Comparison of ENCODE assay signal across 20 cellular contexts in genomic region chr5:158288258-158288657, GRCh38.
DNase-seq lines count a peak whose midpoint lies in the region; ATAC-seq and TF ChIP-seq lines count a peak whose summit lies in the region.
"Had no signal": no experiment of that assay in that cellular context is flagged by ENCODE, and none has a peak within 500 bp of the region (broad histone marks: within the 10 kb centered on the region; RNA-seq: fewer than 3 reads in every experiment).

No MANE protein-coding gene starts in this region.

- H4K20me1 ChIP-seq in GM23248 (ENCODE audit: insufficient read depth) (no peaks in the 10 kb centered on the region), smooth muscle cell (ENCODE audit: low read depth) (no peaks in the 10 kb centered on the region)

- no peak overlapping the region for H3K9ac ChIP-seq in GM23248
- H3K9ac ChIP-seq in smooth muscle cell (ENCODE audit: low read depth), result no peak overlapping the region
- H3K9ac ChIP-seq: KMS-11 had no signal

- H3K79me2 ChIP-seq in GM23248 (ENCODE audit: insufficient read depth) (no peaks in the 10 kb centered on the region), smooth muscle cell (ENCODE audit: low read depth) (no peaks in the 10 kb centered on the region)

- intact Hi-C loops in mucosa of descending colon (cut with DNase I, micrococcal nuclease), result no loop called here

- in situ Hi-C loops in GM23248 (cut with MboI), result no loop called here
- in situ Hi-C loops in brain microvascular endothelial cell (cut with HindIII; ENCODE audit: low pct_ligation_motif_present, low sequenced_read_pairs), result no loop called here

- no peaks in the 10 kb centered on the region for H3K9me3 ChIP-seq in GM23248 (ENCODE audit: low read depth)
- H3K9me3 ChIP-seq in mucosa of descending colon, result no peaks in the 10 kb centered on the region
- H3K9me3 ChIP-seq in smooth muscle cell (replicated peaks; ENCODE audit: low read depth), result no peaks in the 10 kb centered on the region

- H3K4me1 ChIP-seq in GM23248 (ENCODE audit: insufficient read depth), result peaks cover 12% of the 10 kb centered on the region
- H3K4me1 ChIP-seq in mucosa of descending colon (ENCODE audit: low read depth), result peaks cover 10% of the 10 kb centered on the region
- no peaks in the 10 kb centered on the region for H3K4me1 ChIP-seq in smooth muscle cell (ENCODE audit: low read depth)

- H3F3A ChIP-seq in GM23248 (ENCODE audit: insufficient read depth) (peaks cover 7% of the 10 kb centered on the region; the same call in 1 of the 2 replicates), smooth muscle cell (ENCODE audit: low read depth) (no peaks in the 10 kb centered on the region)

- no peak for TF ChIP-seq CTCF in brain microvascular endothelial cell (IDR thresholded peaks at IDR 0.05; ENCODE audit: low read depth, low read length, missing control alignments)
- no peak for TF ChIP-seq CTCF in mucosa of descending colon (IDR thresholded peaks at IDR 0.05)
- no peak for TF ChIP-seq CTCF in smooth muscle cell (IDR thresholded peaks at IDR 0.05; ENCODE audit: borderline replicate concordance, insufficient read depth, poor library complexity, severe bottlenecking)

- 97 to 100% methylated on average over 2 of the region's 2 CpGs for WGBS in GM23248 (ENCODE audit: low coverage in 1 of 2, low lambda C conversion rate in 2 of 2, missing lambda C conversion rate in 2 of 2), 2 experiments
- WGBS in smooth muscle cell (ENCODE audit: low lambda C conversion rate), result 83% methylated on average over 2 of the region's 2 CpGs

- H3K27ac ChIP-seq in GM23248, result no peak overlapping the region
- peak overlapping the region; percentile 69 for H3K27ac ChIP-seq in brain microvascular endothelial cell
- no peak overlapping the region for H3K27ac ChIP-seq in smooth muscle cell (ENCODE audit: low read depth)
- H3K27ac ChIP-seq: KMS-11, WERI-Rb-1 had no signal

- H3K27me3 ChIP-seq in GM23248 (replicated peaks; ENCODE audit: insufficient read depth) (no peaks in the 10 kb centered on the region), brain microvascular endothelial cell (replicated peaks) (no peaks in the 10 kb centered on the region), smooth muscle cell (ENCODE audit: low read depth) (no peaks in the 10 kb centered on the region)

- DNase-seq in GM23248 (no peak), brain microvascular endothelial cell (no peak), mucosa of descending colon (no peak), smooth muscle cell (lab: John Stamatoyannopoulos, UW; ENCODE audit: unreplicated experiment) (no peak), hippocampal formation (lab: John Stamatoyannopoulos, UW) (no peak), EL (no peak), NCI-H2227 treated with DMSO at 0.1 percent for 48 hours (lab: John Stamatoyannopoulos, UW) (no peak)
- DNase-seq: ACHN; activated CD4-positive, alpha-beta T cell treated with anti-CD3 and anti-CD28 coated beads for 48 hours; activated naive CD4-positive, alpha-beta T cell treated with anti-CD3 and anti-CD28 coated beads, Interleukin-2, amount 50 U/mL, for 16 hours; cortex of kidney; effector memory CD4-positive, alpha-beta T cell; GDM1; MM.1S; NCI-H526 treated with DMSO at 0.1 percent for 48 hours; stimulated activated naive B cell treated with anti-CD40 and anti-IgM and Interleukin-4, amounts not matched to agents 10 μg/mL and 1 μg/mL and 100 μg/mL, for 72 hours; T-helper 9 cell; WERI-Rb-1 had no signal

- H3K4me2 ChIP-seq in GM23248 (ENCODE audit: unreplicated experiment) (no peak overlapping the region), smooth muscle cell (no peak overlapping the region)
- H3K4me2 ChIP-seq: KMS-11 had no signal

- H3K4me3 ChIP-seq in GM23248, result no peak overlapping the region
- no peak overlapping the region for H3K4me3 ChIP-seq in brain microvascular endothelial cell (ENCODE audit: low read depth, low read length)
- no peak overlapping the region for H3K4me3 ChIP-seq in mucosa of descending colon
- no peak overlapping the region for H3K4me3 ChIP-seq in smooth muscle cell

- no peaks in the 10 kb centered on the region for H3K9me2 ChIP-seq in GM23248 (ENCODE audit: insufficient read depth)

- H3K36me3 ChIP-seq in GM23248 (ENCODE audit: low read depth), result no peaks in the 10 kb centered on the region
- no peaks in the 10 kb centered on the region for H3K36me3 ChIP-seq in brain microvascular endothelial cell (replicated peaks)
- H3K36me3 ChIP-seq in mucosa of descending colon (ENCODE audit: low read depth), result no peaks in the 10 kb centered on the region
- no peaks in the 10 kb centered on the region for H3K36me3 ChIP-seq in smooth muscle cell (ENCODE audit: low read depth)
- H3K36me3 ChIP-seq: WERI-Rb-1 had no signal

- peak; percentile 55 for ATAC-seq in mucosa of descending colon
- ATAC-seq: activated T-helper 17 cell treated with anti-CD3 and anti-CD28 coated beads, Interleukin-2, amount 50 U/mL, for 72 hours; stimulated activated naive B cell treated with anti-CD40 and anti-IgM and Interleukin-4, amounts not matched to agents 10 μg/mL and 1 μg/mL and 100 μg/mL, for 72 hours had no signal

- H2AFZ ChIP-seq in GM23248 (peak overlapping the region; percentile 50), smooth muscle cell (ENCODE audit: low read depth) (peak overlapping the region; percentile 5)
